In the genomic region with DNA sequence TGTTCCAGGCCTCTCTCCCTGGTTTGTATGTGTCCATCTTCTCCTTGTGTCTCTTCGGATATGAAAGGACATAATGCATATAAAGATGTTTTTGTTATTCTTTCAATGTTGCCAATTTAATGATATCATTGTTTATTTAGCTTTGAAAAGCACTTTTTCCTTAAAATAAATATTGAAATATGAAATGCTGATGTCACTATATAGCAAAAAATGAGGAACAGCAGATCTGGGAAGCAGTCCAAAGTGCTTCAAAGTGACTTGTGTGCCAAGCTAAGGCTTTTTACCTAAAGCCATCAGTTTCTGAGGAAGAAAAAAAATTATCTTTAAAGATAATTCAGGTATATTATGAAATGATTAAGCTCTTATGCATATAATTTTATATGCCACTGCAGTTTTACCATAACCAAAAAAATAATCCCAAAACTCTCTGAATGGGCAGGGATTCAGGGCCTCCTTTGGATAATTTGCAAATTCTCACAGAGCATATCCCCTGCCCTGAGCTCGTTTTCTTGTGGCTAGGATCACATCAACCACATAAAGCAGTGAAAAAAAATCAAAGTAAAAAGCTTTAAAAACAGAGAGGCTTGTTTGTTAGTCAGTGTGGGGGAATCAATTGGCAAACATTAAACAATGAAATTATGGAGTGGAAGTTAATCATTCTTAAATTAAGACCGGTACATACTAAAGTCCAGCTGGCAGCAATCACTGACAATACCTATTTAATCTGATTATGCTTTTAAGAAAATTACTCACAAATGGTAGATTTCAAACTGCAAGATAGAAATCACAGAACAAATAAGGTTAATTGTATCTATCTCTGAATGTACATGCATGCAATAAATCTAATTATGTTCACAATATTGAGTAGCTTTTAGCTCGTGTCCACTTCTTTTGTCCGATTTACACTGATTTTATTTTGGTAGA, we compare ENCODE assay signal across 17 cellular contexts.
DNase-seq lines count a peak whose midpoint lies in the region; ATAC-seq and TF ChIP-seq lines count a peak whose summit lies in the region.
"Had no signal": no experiment of that assay in that cellular context is flagged by ENCODE, and none has a peak within 500 bp of the region (broad histone marks: within the 10 kb centered on the region; RNA-seq: fewer than 3 reads in every experiment).

No MANE protein-coding gene starts in this region.

- no peaks in the 10 kb centered on the region for H3K79me2 ChIP-seq in fibroblast of lung (ENCODE audit: control insufficient read depth, insufficient read depth, low read length)

- no peak overlapping the region for H2AFZ ChIP-seq in fibroblast of lung (ENCODE audit: low read length)

- no peaks in the 10 kb centered on the region for H4K20me1 ChIP-seq in fibroblast of lung (ENCODE audit: control insufficient read depth, extremely low read depth, insufficient read depth, low read length)

- no peak overlapping the region for H3K4me2 ChIP-seq in fibroblast of lung (ENCODE audit: extremely low read depth, insufficient read depth, low read length)

- no peak overlapping the region for H3K27ac ChIP-seq in fibroblast of lung (ENCODE audit: insufficient read depth, low read length)
- H3K27ac ChIP-seq: gastroesophageal sphincter, right atrium auricular region, vagina had no signal

- no peaks in the 10 kb centered on the region for H3K4me1 ChIP-seq in fibroblast of lung (ENCODE audit: control insufficient read depth, extremely low read depth, insufficient read depth, low read length)
- H3K4me1 ChIP-seq: gastroesophageal sphincter, right atrium auricular region, vagina had no signal

- DNase-seq in COR-L47 (lab: John Stamatoyannopoulos, UW) (peak; percentile 86), NCI-H1105 (lab: John Stamatoyannopoulos, UW) (peak; percentile 89), SHP77 treated with DMSO at 0.1 percent for 48 hours (lab: John Stamatoyannopoulos, UW) (peak; percentile 71), fibroblast of lung (ENCODE audit: low read depth in 2 of 2) (peak; percentile 41 to 93), superior temporal gyrus (ENCODE audit: extremely low spot score) (no peak), T1000 (lab: John Stamatoyannopoulos, UW) (no peak)
- DNase-seq: activated CD4-positive, CD25-positive, alpha-beta regulatory T cell; amniotic stem cell; DMS 273 treated with DMSO at 0.1 percent for 48 hours; islet precursor cell; SIG-M5; stimulated activated naive CD4-positive, alpha-beta T cell treated with Interleukin-2 at 50 U/mL for 16 hours had no signal

- ATAC-seq in HG02938 (IDR thresholded peaks at IDR 0.05; ENCODE audit: unreplicated experiment): no peak
- ATAC-seq in HG03460 (IDR thresholded peaks at IDR 0.05; ENCODE audit: unreplicated experiment): no peak
- ATAC-seq: gastroesophageal sphincter had no signal

- TF ChIP-seq CTCF in fibroblast of lung (conservative IDR thresholded peaks at IDR 0.05 in 1 of 2, IDR thresholded peaks at IDR 0.05 in 1 of 2; ENCODE audit: low read depth in 1 of 2, low read length in 2 of 2): no peak

- H3K27me3 ChIP-seq in fibroblast of lung (ENCODE audit: control insufficient read depth, insufficient read depth, low read length): no peaks in the 10 kb centered on the region
- H3K27me3 ChIP-seq: gastroesophageal sphincter, right atrium auricular region, vagina had no signal

- H3K36me3 ChIP-seq in fibroblast of lung (ENCODE audit: control insufficient read depth, insufficient read depth, low read length): no peaks in the 10 kb centered on the region
- H3K36me3 ChIP-seq: gastroesophageal sphincter, right atrium auricular region, vagina had no signal

- no peak overlapping the region for H3K4me3 ChIP-seq in fibroblast of lung (replicated peaks in 1 of 4; ENCODE audit: control extremely low read depth in 1 of 4, insufficient read depth in 1 of 4, low read depth in 3 of 4, low read length in 4 of 4)
- H3K4me3 ChIP-seq: gastroesophageal sphincter, right atrium auricular region, vagina had no signal

- H3K9ac ChIP-seq in fibroblast of lung (ENCODE audit: insufficient read depth, low read length): no peak overlapping the region

- H3K9me3 ChIP-seq in fibroblast of lung (ENCODE audit: control insufficient read depth, insufficient read depth, low read depth, low read length): no peaks in the 10 kb centered on the region
- H3K9me3 ChIP-seq: gastroesophageal sphincter, right atrium auricular region, vagina had no signal

Comparison
In these comparisons a context has a peak if more than half of its experiments do, and no peak if none do; other contexts are left out.
1. DNase-seq: peak in COR-L47 (single experiment), NCI-H1105 (single experiment), SHP77 treated with DMSO at 0.1 percent for 48 hours (single experiment) and fibroblast of lung (2 of 2); none in superior temporal gyrus (single experiment) and T1000 (single experiment).